Comparison of ENCODE assay signal across 8 cellular contexts in the genomic region with DNA sequence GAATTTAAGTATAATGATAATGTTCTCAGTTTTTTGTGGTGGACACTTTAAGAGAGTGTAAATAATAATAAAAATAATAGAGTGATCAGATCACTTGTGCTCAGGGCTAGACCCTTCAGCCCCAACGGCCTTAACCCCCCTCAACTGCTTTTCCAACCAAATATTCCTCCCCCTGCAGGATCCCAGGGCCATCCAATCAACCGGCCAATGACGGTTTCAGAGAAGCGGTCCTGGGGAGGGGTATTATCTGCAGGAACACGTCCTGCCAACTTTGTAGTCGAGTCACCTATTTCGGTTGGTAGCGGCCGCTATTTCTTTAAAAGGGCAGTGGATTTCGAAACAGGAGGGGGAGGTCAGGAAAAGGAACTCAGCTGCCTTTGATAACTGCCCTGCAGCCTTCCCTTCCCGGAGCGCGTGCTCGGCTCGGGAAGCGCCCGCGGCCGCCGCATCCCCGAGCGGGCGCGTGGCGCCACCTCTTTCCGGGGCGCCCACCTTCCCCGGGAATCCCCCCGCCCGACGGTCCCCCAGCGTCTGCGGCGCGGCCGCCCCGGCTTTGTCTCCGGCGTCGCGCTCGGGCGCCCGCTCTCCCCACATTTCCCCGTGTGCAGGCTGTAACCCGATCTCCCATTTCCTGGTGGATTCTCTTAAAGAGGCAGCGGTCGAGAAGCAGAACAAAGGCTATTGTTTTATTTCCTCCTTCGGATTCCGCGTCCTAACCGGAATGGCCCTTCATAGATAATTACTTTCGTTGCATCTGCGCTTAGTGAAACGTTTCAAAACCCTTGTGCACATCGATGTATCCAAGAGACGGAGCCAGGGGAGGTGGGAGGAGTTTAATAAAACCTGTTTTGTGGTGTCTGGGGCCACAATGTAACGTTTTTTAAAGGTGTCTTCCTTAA. TPM values are rescaled to one million over a fixed set of nuclear protein-coding genes. Genes with fewer than 3 reads are reported as not detected.
DNase-seq lines count a peak whose midpoint lies in the region; ATAC-seq and TF ChIP-seq lines count a peak whose summit lies in the region.

No MANE protein-coding gene starts in this region.

- WGBS in trophoblast cell (ENCODE audit: extremely low coverage, insufficient coverage, insufficient read length), result no CpG with 5 or more reads among the region's 58 CpGs
- 0 to 1% methylated on average over 16 to 38 of the region's 58 CpGs for WGBS in upper lobe of left lung, 2 donors

- H3K4me3 ChIP-seq in GM08714 (ENCODE audit: low read length), result peak overlapping the region; percentile 76
- peak overlapping the region; percentile 83 for H3K4me3 ChIP-seq in HFF-Myc (replicated peaks; ENCODE audit: low read depth, low read length)
- peak overlapping the region; percentile 83 for H3K4me3 ChIP-seq in trophoblast cell (ENCODE audit: low read depth, low read length)
- H3K4me3 ChIP-seq in upper lobe of left lung, result peak overlapping the region; percentile 58 to 89 (median 68)

- peaks cover 8% of the 10 kb centered on the region for H3K79me2 ChIP-seq in trophoblast cell (ENCODE audit: control insufficient read depth, insufficient read depth, low read length, poor library complexity)

- H3K23ac ChIP-seq in trophoblast cell (ENCODE audit: low read length), result no peak overlapping the region

- ATAC-seq in Right ventricle myocardium superior (ENCODE audit: poor library complexity), result peak; percentile 83
- peak; percentile 54 to 89 for ATAC-seq in upper lobe of left lung (ENCODE audit: low FRiP score in 2 of 2)

- peak overlapping the region; percentile 77 for H2AFZ ChIP-seq in trophoblast cell (ENCODE audit: insufficient read depth, low read length, poor library complexity)

- no peaks in the 10 kb centered on the region for H3K27me3 ChIP-seq in trophoblast cell (ENCODE audit: insufficient read depth, low read length)
- no peaks in the 10 kb centered on the region for H3K27me3 ChIP-seq in upper lobe of left lung

- peak overlapping the region; percentile 65 for H3K4me2 ChIP-seq in trophoblast cell (ENCODE audit: low read length)

- H2BK12ac ChIP-seq in trophoblast cell (ENCODE audit: low read length), result peak overlapping the region; percentile 95

- H3K9ac ChIP-seq in trophoblast cell (ENCODE audit: low read length), result peak overlapping the region; percentile 61

- H3K18ac ChIP-seq in trophoblast cell (ENCODE audit: low read length), result peak overlapping the region; percentile 95

- no peak for TF ChIP-seq EP300 in upper lobe of left lung (IDR thresholded peaks at IDR 0.05)

- DNase-seq in HFF-Myc (ENCODE audit: extremely low read depth, low read depth), result peak; percentile 71
- DNase-seq in NAMALWA (ENCODE audit: low spot score), result peak; percentile 88
- DNase-seq in SKM-1 (lab: John Stamatoyannopoulos, UW; ENCODE audit: unreplicated experiment), result peak; percentile 59
- peak; percentile 27 for DNase-seq in activated naive CD8-positive, alpha-beta T cell treated with anti-CD3 and anti-CD28 coated beads, Interleukin-2, amount 50 U/mL, for 16 hours (ENCODE audit: low read depth, low spot score)
- peak; percentile 78 for DNase-seq in Right ventricle myocardium superior
- peak; percentile 77 to 86 for DNase-seq in trophoblast cell
- DNase-seq in upper lobe of left lung, result peak; percentile 76 to 93

- no peak for TF ChIP-seq CTCF in HFF-Myc (IDR thresholded peaks at IDR 0.05; ENCODE audit: low read depth, low read length, missing control alignments)
- no peak for TF ChIP-seq CTCF in upper lobe of left lung (IDR thresholded peaks at IDR 0.05)

- H4K8ac ChIP-seq in trophoblast cell (ENCODE audit: low read depth, low read length), result peak overlapping the region; percentile 77

- peak overlapping the region; percentile 38 for H3K14ac ChIP-seq in trophoblast cell (ENCODE audit: low read length)

- peak overlapping the region; percentile 92 for H4K91ac ChIP-seq in trophoblast cell (ENCODE audit: low read depth, low read length)

- H3K36me3 ChIP-seq in trophoblast cell (ENCODE audit: control insufficient read depth in 1 of 2, insufficient read depth in 2 of 2, low read length in 2 of 2) (no peaks in the 10 kb centered on the region), upper lobe of left lung (no peaks in the 10 kb centered on the region)

- H3K79me1 ChIP-seq in trophoblast cell (ENCODE audit: low read length), result peaks cover 17% of the 10 kb centered on the region

- H3K27ac ChIP-seq in trophoblast cell (ENCODE audit: low read depth, low read length), result peak overlapping the region; percentile 98
- peak overlapping the region; percentile 94 to 97 (median 96) for H3K27ac ChIP-seq in upper lobe of left lung

- H2AK5ac ChIP-seq in trophoblast cell (ENCODE audit: low read length), result no peak overlapping the region

- intact Hi-C loops in Right ventricle myocardium superior (cut with DNase I), result no loop called here

- peak overlapping the region; percentile 19 for H3K4ac ChIP-seq in trophoblast cell (ENCODE audit: low read depth, low read length)

- peak overlapping the region; percentile 34 for H4K12ac ChIP-seq in trophoblast cell (ENCODE audit: low read depth, low read length)

- H3K4me1 ChIP-seq in trophoblast cell (ENCODE audit: control insufficient read depth in 1 of 2, insufficient read depth in 2 of 2, low read length in 2 of 2), result peaks cover 9 to 12% of the 10 kb centered on the region in 2 experiments
- peaks cover 10 to 29% (median 24%) of the 10 kb centered on the region in 4 donors for H3K4me1 ChIP-seq in upper lobe of left lung

- peak overlapping the region; percentile 87 for H2BK120ac ChIP-seq in trophoblast cell (ENCODE audit: insufficient read depth, low read length, poor library complexity)

- H3K9me3 ChIP-seq in trophoblast cell (ENCODE audit: insufficient read depth, low read depth, low read length) (no peaks in the 10 kb centered on the region), upper lobe of left lung (no peaks in the 10 kb centered on the region)

- peak overlapping the region; percentile 92 for H2BK5ac ChIP-seq in trophoblast cell (ENCODE audit: low read depth, low read length, poor library complexity)

- peak in 2 of 4 donors; percentile 36 to 71 for TF ChIP-seq POLR2A in upper lobe of left lung (IDR thresholded peaks at IDR 0.05)

RNA-seq across cellular contexts. Expression of a gene that starts 0.7 kb away (rescaled TPM):
- 16.1 TPM for total RNA-seq in Right ventricle myocardium superior
- polyA plus RNA-seq in trophoblast cell (2013), result 8.4 and 9.1 TPM in 2 replicates
- 10 to 100 TPM; 22.2 to 93.2 (median 37.5) TPM for total RNA-seq in upper lobe of left lung

Comparison
In these comparisons a context has a peak if more than half of its experiments do, and no peak if none do; other contexts are left out.
1. Peak in every context shown above with its lines: DNase-seq, ATAC-seq, H3K4me3 ChIP-seq and H3K27ac ChIP-seq.
2. DNase-seq: peak in every context shown above with its lines; median percentile 88 in NAMALWA; 84 in upper lobe of left lung; 82 in trophoblast cell; 78 in Right ventricle myocardium superior; 71 in HFF-Myc; 59 in SKM-1; 27 in activated naive CD8-positive, alpha-beta T cell treated with anti-CD3 and anti-CD28 coated beads, Interleukin-2, amount 50 U/mL, for 16 hours.